Comparison of ENCODE assay signal across 8 cellular contexts in the genomic region with DNA sequence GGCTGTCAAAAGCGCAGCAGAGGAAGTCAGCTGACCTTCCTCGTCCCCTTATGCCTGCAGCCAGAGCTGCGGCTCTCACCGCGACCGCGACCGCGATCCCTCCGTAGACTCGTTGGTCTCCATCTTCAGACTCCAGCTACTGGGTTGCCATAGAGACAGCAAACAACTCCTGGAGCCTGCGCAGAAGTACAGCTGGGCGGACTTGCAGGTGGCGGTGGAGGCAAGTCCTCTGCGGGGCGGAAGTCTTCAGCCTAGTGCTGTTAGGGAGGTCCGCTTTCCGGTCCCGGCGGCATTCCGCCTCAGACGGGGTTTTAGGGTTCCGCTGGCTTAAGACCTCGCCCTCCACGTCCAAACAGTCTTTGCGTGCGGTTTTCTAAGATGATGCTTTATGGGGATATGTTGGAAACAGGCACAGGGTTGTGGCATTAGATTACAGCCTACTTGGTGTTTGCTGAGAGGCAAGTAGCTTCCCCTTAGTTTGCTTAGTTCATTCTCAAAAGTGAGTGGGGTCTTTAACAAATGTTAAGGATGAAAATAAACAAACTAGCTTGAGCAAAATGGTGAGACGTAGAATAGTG. TPM values are rescaled to one million over a fixed set of nuclear protein-coding genes. Genes with fewer than 3 reads are reported as not detected.
A peak's percentile ranks its signal among the peaks of the same experiment; 100 is the strongest.
DNase-seq lines count a peak whose midpoint lies in the region; ATAC-seq, FAIRE-seq and TF ChIP-seq lines count a peak whose summit lies in the region.

TSS of gene SPAG8 (minus strand) at position 238 of the 578 bp plus-strand sequence. CDS start at position 123, 115 bp downstream.

- no peaks in the 10 kb centered on the region for H3K27me3 ChIP-seq in right cardiac atrium (ENCODE audit: control insufficient read depth, insufficient read depth)
- no peaks in the 10 kb centered on the region for H3K27me3 ChIP-seq in psoas muscle (ENCODE audit: insufficient read depth in 3 of 3, low read length in 2 of 3)

- H3K36me3 ChIP-seq in psoas muscle (ENCODE audit: insufficient read depth in 1 of 2, low read depth in 1 of 2), result peaks cover 0 to 30% of the 10 kb centered on the region in 2 donors

- WGBS in right cardiac atrium, result 1% methylated on average over 28 of the region's 28 CpGs
- 2% methylated on average over 28 of the region's 28 CpGs for WGBS in psoas muscle, 3 donors

- DNase-seq in GM12891 (ENCODE audit: insufficient read length, low spot score) (peak; percentile 88), NCI-H1417 treated with DMSO at 0.1 percent for 48 hours (lab: John Stamatoyannopoulos, UW) (peak; percentile 51), T-helper 1 cell (peak; percentile 93 to 98 (median 95)), right cardiac atrium (peak; percentile 96 to 98 (median 97)), psoas muscle (peak; percentile 93 to 97), urothelium cell line (ENCODE audit: low spot score) (peak; percentile 92)

- no peak for TF ChIP-seq POLR2A in GM12891 (IDR thresholded peaks at IDR 0.05; ENCODE audit: low read depth, low read length)

- H3K27ac ChIP-seq in angular gyrus (ENCODE audit: low read depth, low read length) (peak within 1 kb of the TSS; percentile 81), right cardiac atrium (ENCODE audit: low read length) (peak within 1 kb of the TSS; percentile 81), psoas muscle (peak within 1 kb of the TSS; percentile 85)

- H3K4me3 ChIP-seq in right cardiac atrium (ENCODE audit: low read length), result peak within 1 kb of the TSS; percentile 34
- H3K4me3 ChIP-seq in psoas muscle, result peak within 1 kb of the TSS; percentile 69

- H3K9me3 ChIP-seq in right cardiac atrium (ENCODE audit: control insufficient read depth, low read length) (no peaks in the 10 kb centered on the region), psoas muscle (no peaks in the 10 kb centered on the region)

- H3K4me1 ChIP-seq in right cardiac atrium (ENCODE audit: control insufficient read depth, insufficient read depth, low read length), result peaks cover 16% of the 10 kb centered on the region
- peaks cover 37% of the 10 kb centered on the region for H3K4me1 ChIP-seq in psoas muscle

- intact Hi-C loops in right cardiac atrium (cut with DNase I) (no loop called here), psoas muscle (cut with DNase I) (no loop called here)

- ATAC-seq in HG02798 (IDR thresholded peaks at IDR 0.05; ENCODE audit: poor library complexity, unreplicated experiment) (peak; percentile 69), right cardiac atrium (peak; percentile 76 to 82), psoas muscle (peak; percentile 70 to 75 (median 74))

- no peak for TF ChIP-seq CTCF in psoas muscle (IDR thresholded peaks at IDR 0.05)

- FAIRE-seq in GM12891 (lab: Jason Lieb, UNC), result peak; percentile 99
- FAIRE-seq in urothelium cell line (lab: Jason Lieb, UNC), result no peak

TF ChIP-seq in GM12891, 5 proteins besides CTCF, POLR2A, EP300 and RAD21:
- no peak for TF ChIP-seq PAX5 (IDR thresholded peaks at IDR 0.05; ENCODE audit: insufficient read depth, low read length, severe bottlenecking)
- TF ChIP-seq TAF1 (IDR thresholded peaks at IDR 0.05; ENCODE audit: low read depth, low read length), result peak; percentile 26; the same call in 1 of the 2 replicates
- peak; percentile 89; the same call in 1 of the 2 replicates for TF ChIP-seq POU2F2 (IDR thresholded peaks at IDR 0.05; ENCODE audit: low read depth, low read length)
- peak; percentile 42; the same call in 1 of the 2 replicates for TF ChIP-seq SPI1 (IDR thresholded peaks at IDR 0.05; ENCODE audit: low read depth, low read length)
- no peak for TF ChIP-seq POLR2AphosphoS5 (IDR thresholded peaks at IDR 0.05; ENCODE audit: low read depth, low read length)

RNA-seq across cellular contexts. Expression of gene SPAG8, which starts in this region (rescaled TPM):
- polyA plus RNA-seq in GM12891 (2012; ENCODE audit: low read depth, missing spikeins), result 1.5 TPM
- total RNA-seq in right cardiac atrium (1 to 10 TPM; 2.6 to 6.0 (median 4.9) TPM), psoas muscle (1 to 10 TPM in 1 of 4 donors, under 1 TPM in 3; 0.39 to 1.3 (median 0.94) TPM)
- polyA plus RNA-seq in right cardiac atrium (5.4 TPM), psoas muscle (1 to 10 TPM in 1 of 3 donors, under 1 TPM in 2; 0.25 to 1.2 (median 0.56) TPM)

Comparison
In these comparisons a context has a peak if more than half of its experiments do, and no peak if none do; other contexts are left out.
1. Peak in every context shown above with its lines: DNase-seq, ATAC-seq, H3K4me3 ChIP-seq and H3K27ac ChIP-seq.